In the genomic region with DNA sequence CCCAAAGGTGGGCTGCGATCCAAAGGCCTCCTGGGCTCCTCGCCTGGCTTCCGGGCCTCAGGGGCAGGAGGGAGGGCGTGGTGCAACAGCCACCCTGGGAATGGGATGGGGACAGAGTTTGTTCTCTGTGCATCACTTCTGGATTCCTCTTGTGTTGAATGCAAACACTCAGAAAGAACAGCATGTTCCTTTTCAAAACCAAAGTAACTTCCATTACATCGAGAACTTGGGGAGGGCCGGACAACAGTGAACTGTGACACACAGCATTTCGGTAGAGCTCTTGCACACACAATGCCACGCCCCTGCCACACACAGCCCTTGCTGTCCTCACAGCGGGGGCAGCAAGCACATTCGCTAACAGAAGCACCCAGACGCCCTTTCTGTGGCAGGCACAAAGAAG, we compare ENCODE assay signal across 13 cellular contexts. TPM values are rescaled to one million over a fixed set of nuclear protein-coding genes. Genes with fewer than 3 reads are reported as not detected.
DNase-seq lines count a peak whose midpoint lies in the region; ATAC-seq and TF ChIP-seq lines count a peak whose summit lies in the region.
"Had no signal": no experiment of that assay in that cellular context is flagged by ENCODE, and none has a peak within 500 bp of the region (broad histone marks: within the 10 kb centered on the region; RNA-seq: fewer than 3 reads in every experiment).

No MANE protein-coding gene starts in this region.

- no peak overlapping the region for H3K4me3 Mint-ChIP-seq in CD4-positive, alpha-beta T cell
- H3K4me3 Mint-ChIP-seq in activated T-helper 2 cell treated with anti-CD3 and anti-CD28 coated beads, Interferon-gamma antibody, Interleukin-2, Interleukin-4, amounts not matched to agents 10 μg/mL and 5 μg/mL and 100 μg/mL, durations not matched to agents 14 hours and 24 hours and 36 hours (ENCODE audit: low read depth), result no peak overlapping the region
- H3K4me3 Mint-ChIP-seq: memory B cell had no signal

- H3K9me3 Mint-ChIP-seq in CD4-positive, alpha-beta T cell, result no peaks in the 10 kb centered on the region
- H3K9me3 Mint-ChIP-seq in activated naive CD4-positive, alpha-beta T cell treated with anti-CD3 and anti-CD28 coated beads, Interleukin-2, amount 50 U/mL, for 72 hours, result no peaks in the 10 kb centered on the region
- no peaks in the 10 kb centered on the region for H3K9me3 Mint-ChIP-seq in activated T-helper 2 cell treated with anti-CD3 and anti-CD28 coated beads, Interferon-gamma antibody, Interleukin-2, Interleukin-4, amounts not matched to agents 10 μg/mL and 5 μg/mL and 100 μg/mL, durations not matched to agents 14 hours and 24 hours and 36 hours
- H3K9me3 Mint-ChIP-seq: memory B cell had no signal

- no peaks in the 10 kb centered on the region for H3K27me3 ChIP-seq in CD4-positive, alpha-beta T cell (ENCODE audit: control insufficient read depth, insufficient read depth, low read length)
- H3K27me3 ChIP-seq: BLaER1, tibial artery had no signal

- DNase-seq in CD4-positive, alpha-beta T cell, result no peak
- peak; percentile 24 for DNase-seq in RWPE1 (ENCODE audit: low spot score)
- peak; percentile 57 for DNase-seq in fibroblast of villous mesenchyme (ENCODE audit: low read depth)
- peak; percentile 72 for DNase-seq in skeletal muscle cell (ENCODE audit: low read depth)
- no peak for DNase-seq in activated naive CD4-positive, alpha-beta T cell treated with anti-CD3 and anti-CD28 coated beads, Interleukin-2, amount 50 U/mL, for 72 hours (ENCODE audit: low spot score in 2 of 2)
- DNase-seq in activated T-helper 2 cell treated with anti-CD3 and anti-CD28 coated beads, Interferon-gamma antibody, Interleukin-2, Interleukin-4, amounts not matched to agents 10 μg/mL and 5 μg/mL and 100 μg/mL, durations not matched to agents 14 hours and 24 hours and 36 hours (ENCODE audit: low spot score), result no peak
- DNase-seq: activated gamma-delta T cell treated with Interleukin-2 at 50 U/mL for 16 hours, glutamatergic neuron, tibial artery had no signal

- CTCF ChIA-PET in CD4-positive, alpha-beta T cell (lab: Charles Lee), result no interaction called here
- CTCF ChIA-PET in RWPE1 (lab: Yijun Ruan, JAX), result no interaction called here

- no peak for ATAC-seq in CD4-positive, alpha-beta T cell (ENCODE audit: poor library complexity)
- ATAC-seq in GM19455 (IDR thresholded peaks at IDR 0.05; ENCODE audit: unreplicated experiment) (no peak), HG03565 (IDR thresholded peaks at IDR 0.05; ENCODE audit: unreplicated experiment) (no peak)
- ATAC-seq in activated naive CD4-positive, alpha-beta T cell treated with anti-CD3 and anti-CD28 coated beads, Interleukin-2, amount 50 U/mL, for 72 hours, result no peak

- intact Hi-C loops in CD4-positive, alpha-beta T cell (cut with DNase I, micrococcal nuclease), result no loop called here
- intact Hi-C loops in activated T-helper 2 cell treated with anti-CD3 and anti-CD28 coated beads, Interferon-gamma antibody, Interleukin-2, Interleukin-4, amounts not matched to agents 10 μg/mL and 5 μg/mL and 100 μg/mL, durations not matched to agents 14 hours and 24 hours and 36 hours (cut with micrococcal nuclease), result no loop called here

- no peaks in the 10 kb centered on the region for H3K9me3 ChIP-seq in CD4-positive, alpha-beta T cell (ENCODE audit: control insufficient read depth, low read length)
- H3K9me3 ChIP-seq: BLaER1, tibial artery had no signal

- H3K27me3 Mint-ChIP-seq in CD4-positive, alpha-beta T cell, result no peaks in the 10 kb centered on the region
- no peaks in the 10 kb centered on the region for H3K27me3 Mint-ChIP-seq in activated T-helper 2 cell treated with anti-CD3 and anti-CD28 coated beads, Interferon-gamma antibody, Interleukin-2, Interleukin-4, amounts not matched to agents 10 μg/mL and 5 μg/mL and 100 μg/mL, durations not matched to agents 14 hours and 24 hours and 36 hours (ENCODE audit: low read depth)
- H3K27me3 Mint-ChIP-seq: memory B cell had no signal

- POLR2A ChIA-PET in CD4-positive, alpha-beta T cell (lab: Charles Lee), result no interaction called here
- POLR2A ChIA-PET in RWPE1 (lab: Yijun Ruan, JAX; ENCODE audit: low non-redundant PET), result no interaction called here

- H3K4me1 Mint-ChIP-seq in CD4-positive, alpha-beta T cell (ENCODE audit: low read depth), result peaks cover 5% of the 10 kb centered on the region
- H3K4me1 Mint-ChIP-seq in activated T-helper 2 cell treated with anti-CD3 and anti-CD28 coated beads, Interferon-gamma antibody, Interleukin-2, Interleukin-4, amounts not matched to agents 10 μg/mL and 5 μg/mL and 100 μg/mL, durations not matched to agents 14 hours and 24 hours and 36 hours (ENCODE audit: low read depth), result no peaks in the 10 kb centered on the region
- H3K4me1 Mint-ChIP-seq: memory B cell had no signal

- TF ChIP-seq CTCF in CD4-positive, alpha-beta T cell (IDR thresholded peaks at IDR 0.05), result no peak
- no peak for TF ChIP-seq CTCF in RWPE1 (conservative IDR thresholded peaks at IDR 0.05; ENCODE audit: low read depth)
- TF ChIP-seq CTCF in fibroblast of villous mesenchyme (IDR thresholded peaks at IDR 0.05; ENCODE audit: insufficient read depth, low read depth, low read length), result no peak

- H3K4me3 ChIP-seq in fibroblast of villous mesenchyme (ENCODE audit: low read depth, low read length), result no peak overlapping the region
- H3K4me3 ChIP-seq in skeletal muscle cell (ENCODE audit: low read depth, low read length), result no peak overlapping the region
- H3K4me3 ChIP-seq: BLaER1, tibial artery had no signal

- H3K36me3 Mint-ChIP-seq in CD4-positive, alpha-beta T cell (ENCODE audit: low read depth), result no peaks in the 10 kb centered on the region
- no peaks in the 10 kb centered on the region for H3K36me3 Mint-ChIP-seq in activated naive CD4-positive, alpha-beta T cell treated with anti-CD3 and anti-CD28 coated beads, Interleukin-2, amount 50 U/mL, for 72 hours
- no peaks in the 10 kb centered on the region for H3K36me3 Mint-ChIP-seq in activated T-helper 2 cell treated with anti-CD3 and anti-CD28 coated beads, Interferon-gamma antibody, Interleukin-2, Interleukin-4, amounts not matched to agents 10 μg/mL and 5 μg/mL and 100 μg/mL, durations not matched to agents 14 hours and 24 hours and 36 hours (ENCODE audit: low read depth)
- H3K36me3 Mint-ChIP-seq: memory B cell had no signal

- peak overlapping the region; percentile 14 for H3K27ac Mint-ChIP-seq in CD4-positive, alpha-beta T cell
- no peak overlapping the region for H3K27ac Mint-ChIP-seq in activated naive CD4-positive, alpha-beta T cell treated with anti-CD3 and anti-CD28 coated beads, Interleukin-2, amount 50 U/mL, for 72 hours
- no peak overlapping the region for H3K27ac Mint-ChIP-seq in activated T-helper 2 cell treated with anti-CD3 and anti-CD28 coated beads, Interferon-gamma antibody, Interleukin-2, Interleukin-4, amounts not matched to agents 10 μg/mL and 5 μg/mL and 100 μg/mL, durations not matched to agents 14 hours and 24 hours and 36 hours
- H3K27ac Mint-ChIP-seq: memory B cell had no signal

- no peak overlapping the region for H3K27ac ChIP-seq in CD4-positive, alpha-beta T cell (ENCODE audit: low read depth, low read length)
- peak overlapping the region; percentile 98 for H3K27ac ChIP-seq in RWPE1
- H3K27ac ChIP-seq: BLaER1, tibial artery had no signal

RNA-seq across cellular contexts. Expression of a gene that starts 36.1 kb away (rescaled TPM):
- total RNA-seq in CD4-positive, alpha-beta T cell, result 100 to 1,000 TPM; 168 to 174 TPM
- total RNA-seq in fibroblast of villous mesenchyme, result 274 and 280 TPM in 2 replicates
- total RNA-seq in activated naive CD4-positive, alpha-beta T cell treated with anti-CD3 and anti-CD28 coated beads, Interleukin-2, amount 50 U/mL, for 72 hours, result 100 to 1,000 TPM in 1 of 2 donors, 10 to 100 TPM in 1; 82.6 to 171 TPM
- total RNA-seq in activated T-helper 2 cell treated with anti-CD3 and anti-CD28 coated beads, Interferon-gamma antibody, Interleukin-2, Interleukin-4, amounts not matched to agents 10 μg/mL and 5 μg/mL and 100 μg/mL, durations not matched to agents 14 hours and 24 hours and 36 hours, result 387 and 409 TPM in 2 replicates

Comparison
In these comparisons a context has a peak if more than half of its experiments do, and no peak if none do; other contexts are left out.
1. DNase-seq: peak in RWPE1 (single experiment), fibroblast of villous mesenchyme (single experiment) and skeletal muscle cell (single experiment); none in CD4-positive, alpha-beta T cell (0 of 10), activated naive CD4-positive, alpha-beta T cell treated with anti-CD3 and anti-CD28 coated beads, Interleukin-2, amount 50 U/mL, for 72 hours (0 of 2) and activated T-helper 2 cell treated with anti-CD3 and anti-CD28 coated beads, Interferon-gamma antibody, Interleukin-2, Interleukin-4, amounts not matched to agents 10 μg/mL and 5 μg/mL and 100 μg/mL, durations not matched to agents 14 hours and 24 hours and 36 hours (single experiment).